Comparison of ENCODE assay signal across 10 cellular contexts in genomic region chr18:57084331-57085298, GRCh38.
DNase-seq lines count a peak whose midpoint lies in the region; ATAC-seq, FAIRE-seq and TF ChIP-seq lines count a peak whose summit lies in the region.
"Had no signal": no experiment of that assay in that cellular context is flagged by ENCODE, and none has a peak within 500 bp of the region (broad histone marks: within the 10 kb centered on the region; RNA-seq: fewer than 3 reads in every experiment).

No MANE protein-coding gene starts in this region.

- DNase-seq in Calu3 = peak; percentile 13
- peak; percentile 46 for DNase-seq in GM19239 (ENCODE audit: insufficient read length, low spot score)
- peak; percentile 11 for DNase-seq in SK-MEL-5 (ENCODE audit: low read depth, low spot score)
- no peak for DNase-seq in stimulated activated CD4-positive, alpha-beta T cell treated with anti-CD3 and anti-CD28 coated beads, Interleukin-2, amount 100 ng/mL, for 48 hours
- no peak for DNase-seq in erythroblast (lab: John Stamatoyannopoulos, UW)
- DNase-seq in left ventricle myocardium inferior = no peak
- no peak for DNase-seq in cerebellar nuclear complex (lab: John Stamatoyannopoulos, UW)
- DNase-seq: retina had no signal

- CTCF ChIA-PET in Calu3 (lab: Charles Lee) = no interaction called here

- no peak overlapping the region for H3K4me3 ChIP-seq in left ventricle myocardium inferior

- TF ChIP-seq CTCF in Calu3 (IDR thresholded peaks at IDR 0.05; ENCODE audit: unreplicated experiment) (no peak), left ventricle myocardium inferior (IDR thresholded peaks at IDR 0.05; ENCODE audit: borderline replicate concordance) (no peak)

- H3K9me3 Mint-ChIP-seq in Calu3 (ENCODE audit: low read depth, unreplicated experiment) = peaks cover 5% of the 10 kb centered on the region

- H3K4me1 Mint-ChIP-seq in Calu3 (ENCODE audit: low read depth, unreplicated experiment) = peaks cover 58% of the 10 kb centered on the region

- in situ Hi-C loops in SK-MEL-5 (cut with HindIII; ENCODE audit: low pct_unique_long_range_greater_than_20kb, low sequenced_read_pairs) = no loop called here

- H3K36me3 Mint-ChIP-seq in Calu3 (ENCODE audit: insufficient read depth, unreplicated experiment) = no peaks in the 10 kb centered on the region

- no peak for TF ChIP-seq POLR2A in erythroblast (IDR thresholded peaks at IDR 0.05; ENCODE audit: low read length)

- peaks cover 10% of the 10 kb centered on the region for H3K9me3 ChIP-seq in left ventricle myocardium inferior (replicated peaks)

- peak; percentile 95 for FAIRE-seq in GM19239 (lab: Jason Lieb, UNC)

- H3K27me3 ChIP-seq in left ventricle myocardium inferior (ENCODE audit: low read depth) = peaks cover 75% of the 10 kb centered on the region

- H3K4me1 ChIP-seq in left ventricle myocardium inferior = no peaks in the 10 kb centered on the region

- no peak overlapping the region for H3K27ac ChIP-seq in left ventricle myocardium inferior (replicated peaks)
- H3K27ac ChIP-seq: epithelial cell of prostate had no signal

- intact Hi-C loops in Calu3 (cut with micrococcal nuclease; ENCODE audit: unreplicated experiment) = loop anchor here (5.0 kb wide), 2 partner anchors 138 to 358 kb away; no protein-coding TSS in a partner anchor
- intact Hi-C loops in left ventricle myocardium inferior (cut with micrococcal nuclease) = no loop called here

- peak overlapping the region; percentile 28 for H3K27ac Mint-ChIP-seq in Calu3 (ENCODE audit: unreplicated experiment)

- peak; percentile 67 for ATAC-seq in HG03095 (IDR thresholded peaks at IDR 0.05; ENCODE audit: unreplicated experiment)

- no peaks in the 10 kb centered on the region for H3K27me3 Mint-ChIP-seq in Calu3 (ENCODE audit: unreplicated experiment)

- no peaks in the 10 kb centered on the region for H3K36me3 ChIP-seq in left ventricle myocardium inferior

- peak overlapping the region; percentile 34 for H3K4me3 Mint-ChIP-seq in Calu3 (ENCODE audit: low read depth, unreplicated experiment)

- BruUV-seq in Calu3 (replicated peaks; lab: Mats Ljungman, UMichigan) = no TSS peak

Comparison
In these comparisons a context has a peak if more than half of its experiments do, and no peak if none do; other contexts are left out.
1. DNase-seq: peak in Calu3 (single experiment), GM19239 (single experiment) and SK-MEL-5 (single experiment); none in stimulated activated CD4-positive, alpha-beta T cell treated with anti-CD3 and anti-CD28 coated beads, Interleukin-2, amount 100 ng/mL, for 48 hours (0 of 2), erythroblast (0 of 2), left ventricle myocardium inferior (single experiment) and cerebellar nuclear complex (0 of 2).